ENCODE assay signal across 7 cellular contexts in genomic region chr5:76822105-76822731, GRCh38. TPM values are rescaled to one million over a fixed set of nuclear protein-coding genes. Genes with fewer than 3 reads are reported as not detected.
"Had no signal": no experiment of that assay in that cellular context is flagged by ENCODE, and none has a peak within 500 bp of the region (broad histone marks: within the 10 kb centered on the region; RNA-seq: fewer than 3 reads in every experiment).

No MANE protein-coding gene starts in this region.

RNA-seq across cellular contexts. Expression of gene S100Z, which starts 27.6 kb away (rescaled TPM):
- total RNA-seq: esophagus muscularis mucosa, fibroblast of villous mesenchyme, gastrocnemius medialis, lung microvascular endothelial cell, psoas muscle, sigmoid colon, thoracic aorta had no signal
